ENCODE assay signal across 1 cellular context in genomic region chr21:17523979-17524494, GRCh38. TPM values are rescaled to one million over a fixed set of nuclear protein-coding genes. Genes with fewer than 3 reads are reported as not detected.
"Had no signal": no experiment of that assay in that cellular context is flagged by ENCODE, and none has a peak within 500 bp of the region (broad histone marks: within the 10 kb centered on the region; RNA-seq: fewer than 3 reads in every experiment).

No MANE protein-coding gene starts in this region.

RNA-seq across cellular contexts. Expression of gene CXADR, which starts 11.2 kb away (rescaled TPM):
- polyA plus RNA-seq: immature natural killer cell had no signal
